8 cellular contexts compared by ENCODE assay signal in genomic region chr12:121352053-121353018, GRCh38. TPM values are rescaled to one million over a fixed set of nuclear protein-coding genes. Genes with fewer than 3 reads are reported as not detected.
DNase-seq lines count a peak whose midpoint lies in the region; FAIRE-seq and TF ChIP-seq lines count a peak whose summit lies in the region.

Gene ANAPC5 (minus strand): TSS chr12:121352411. CDS start chr12:121352340, 71 bp downstream.

- no CpG with 5 or more reads among the region's 53 CpGs for WGBS in neuronal stem cell (ENCODE audit: extremely low coverage in 2 of 2, insufficient read length in 2 of 2, insufficient replicate concordance in 1 of 2), 2 donors

- peak; percentile 98 for DNase-seq in GM04503 (ENCODE audit: low read depth)
- DNase-seq in HFF-Myc (ENCODE audit: extremely low read depth, low read depth), result peak; percentile 99
- peak; percentile 99 for DNase-seq in NAMALWA (ENCODE audit: low spot score)
- peak; percentile 100 for DNase-seq in SK-N-DZ (ENCODE audit: low spot score)
- peak; percentile 96 for DNase-seq in activated naive CD4-positive, alpha-beta T cell treated with anti-CD3 and anti-CD28 coated beads for 36 hours
- DNase-seq in frontal cortex (ENCODE audit: low spot score in 2 of 2), result peak; percentile 77 to 91
- peak; percentile 94 for DNase-seq in neuronal stem cell (ENCODE audit: low spot score)

- H2AFZ ChIP-seq in neuronal stem cell (ENCODE audit: low read length), result peak within 1 kb of the TSS; percentile 89

- H3K18ac ChIP-seq in neuronal stem cell (ENCODE audit: low read length), result peak within 1 kb of the TSS; percentile 96

- no peaks in the 10 kb centered on the region for H3K9me3 Mint-ChIP-seq in activated naive CD4-positive, alpha-beta T cell treated with anti-CD3 and anti-CD28 coated beads for 36 hours

- no peak within 1 kb of the TSS for H2BK120ac ChIP-seq in neuronal stem cell (ENCODE audit: low read depth, low read length)

- no peaks in the 10 kb centered on the region for H3K27me3 Mint-ChIP-seq in activated naive CD4-positive, alpha-beta T cell treated with anti-CD3 and anti-CD28 coated beads for 36 hours (ENCODE audit: low read depth)

- CTCF ChIA-PET in activated naive CD4-positive, alpha-beta T cell treated with anti-CD3 and anti-CD28 coated beads for 36 hours (lab: Charles Lee), result interaction anchor here (0.6 to 3.1 kb wide), 7 partner anchors 12 to 90 kb away, joined by 3 to 14 read pairs (median 5); partner anchors contain the start of gene RNF34

- no peaks in the 10 kb centered on the region for H3K79me1 ChIP-seq in neuronal stem cell (ENCODE audit: low read depth, low read length)

- peak within 1 kb of the TSS; percentile 96 for H4K8ac ChIP-seq in neuronal stem cell (ENCODE audit: low read depth, low read length)

- H3K4me3 Mint-ChIP-seq in activated naive CD4-positive, alpha-beta T cell treated with anti-CD3 and anti-CD28 coated beads for 36 hours, result peak within 1 kb of the TSS; percentile 98

- H2BK15ac ChIP-seq in neuronal stem cell (ENCODE audit: low read length), result no peak within 1 kb of the TSS

- no peak within 1 kb of the TSS for H3K14ac ChIP-seq in neuronal stem cell (ENCODE audit: low read length)

- H3K4me3 ChIP-seq in HFF-Myc (replicated peaks; ENCODE audit: low read depth, low read length) (peak within 1 kb of the TSS; percentile 96), neuronal stem cell (ENCODE audit: low read length in 2 of 2) (peak within 1 kb of the TSS; percentile 79 to 94)

- H2AK5ac ChIP-seq in neuronal stem cell (ENCODE audit: low read depth, low read length), result peak within 1 kb of the TSS; percentile 21

- H3K4ac ChIP-seq in neuronal stem cell (ENCODE audit: low read length), result peak within 1 kb of the TSS; percentile 98

- no peak within 1 kb of the TSS for H4K91ac ChIP-seq in neuronal stem cell (ENCODE audit: low read depth, low read length, poor library complexity)

- peak within 1 kb of the TSS; percentile 39 for H2BK5ac ChIP-seq in neuronal stem cell (ENCODE audit: low read length)

- peak within 1 kb of the TSS; percentile 85 for H3K27ac ChIP-seq in neuronal stem cell (replicated peaks; ENCODE audit: low read length)

- no peaks in the 10 kb centered on the region for H3K4me1 ChIP-seq in neuronal stem cell (ENCODE audit: control insufficient read depth in 2 of 2, insufficient read depth in 1 of 2, low read depth in 1 of 2, low read length in 2 of 2)

- peak within 1 kb of the TSS; percentile 100 for H3K9ac ChIP-seq in neuronal stem cell (ENCODE audit: low read depth, low read length, poor library complexity)

- H3K4me1 Mint-ChIP-seq in activated naive CD4-positive, alpha-beta T cell treated with anti-CD3 and anti-CD28 coated beads for 36 hours (ENCODE audit: low read depth), result peaks cover 24% of the 10 kb centered on the region

- H3K36me3 ChIP-seq in neuronal stem cell (replicated peaks in 1 of 2; ENCODE audit: control insufficient read depth in 2 of 2, insufficient read depth in 2 of 2, low read length in 2 of 2), result peaks cover 1 to 13% of the 10 kb centered on the region in 2 donors

- H3K27ac Mint-ChIP-seq in activated naive CD4-positive, alpha-beta T cell treated with anti-CD3 and anti-CD28 coated beads for 36 hours, result peak within 1 kb of the TSS; percentile 86

- H3K27me3 ChIP-seq in neuronal stem cell (ENCODE audit: control insufficient read depth in 3 of 3, insufficient read depth in 3 of 3, low read depth in 1 of 3, low read length in 3 of 3), result no peaks in the 10 kb centered on the region

- peaks cover 7% of the 10 kb centered on the region for H3K36me3 Mint-ChIP-seq in activated naive CD4-positive, alpha-beta T cell treated with anti-CD3 and anti-CD28 coated beads for 36 hours (ENCODE audit: low read depth)

- intact Hi-C loops in activated naive CD4-positive, alpha-beta T cell treated with anti-CD3 and anti-CD28 coated beads for 36 hours (cut with micrococcal nuclease), result loop anchor here (1.0 to 2.0 kb wide), 6 partner anchors 48 to 666 kb away; partner anchors contain the start of genes RHOF and RNF34

- TF ChIP-seq CTCF in HFF-Myc (IDR thresholded peaks at IDR 0.05; ENCODE audit: low read depth, low read length, missing control alignments) (no peak), subcutaneous adipose tissue (IDR thresholded peaks at IDR 0.05; ENCODE audit: low read depth) (no peak)

- peaks cover 0 to 1% of the 10 kb centered on the region in 2 donors for H3K9me3 ChIP-seq in neuronal stem cell (replicated peaks in 1 of 2; ENCODE audit: control insufficient read depth in 2 of 2, insufficient read depth in 1 of 2, low read depth in 1 of 2, low read length in 2 of 2)

- H2BK12ac ChIP-seq in neuronal stem cell (ENCODE audit: low read length), result no peak within 1 kb of the TSS

- peak within 1 kb of the TSS; percentile 89 for H3K4me2 ChIP-seq in neuronal stem cell (ENCODE audit: insufficient read depth, low read length, poor library complexity, severe bottlenecking)

- H3K23ac ChIP-seq in neuronal stem cell (ENCODE audit: low read depth, low read length, poor library complexity), result peak within 1 kb of the TSS; percentile 98

- no peak for FAIRE-seq in frontal cortex (lab: Jason Lieb, UNC)

RNA-seq across cellular contexts. Expression of gene ANAPC5, which starts in this region (rescaled TPM):
- 272 and 289 TPM in 2 replicates for polyA plus RNA-seq in SK-N-DZ (2014; cell fraction: cytosol; rRNA removed)
- 477 and 595 TPM in 2 replicates for polyA plus RNA-seq in SK-N-DZ (2014; cell fraction: nucleus; rRNA removed)
- 100 to 1,000 TPM; 117 to 119 TPM for total RNA-seq in activated naive CD4-positive, alpha-beta T cell treated with anti-CD3 and anti-CD28 coated beads for 36 hours
- 142 TPM for total RNA-seq in frontal cortex
- polyA plus RNA-seq in neuronal stem cell (2013, experiment 1 of 2), result 108 TPM
- polyA plus RNA-seq in neuronal stem cell (2013, experiment 2 of 2), result 107 TPM
- total RNA-seq in subcutaneous adipose tissue, result 100 to 1,000 TPM; 109 to 135 (median 127) TPM

Comparison
In these comparisons a context has a peak if more than half of its experiments do, and no peak if none do; other contexts are left out.
1. Peak in every context shown above with its lines: DNase-seq, H3K4me3 ChIP-seq and H3K27ac ChIP-seq.